ENCODE assay signal across 25 cellular contexts in genomic region chr3:53859178-53859577, GRCh38. TPM values are rescaled to one million over a fixed set of nuclear protein-coding genes. Genes with fewer than 3 reads are reported as not detected.
"Had no signal": no experiment of that assay in that cellular context is flagged by ENCODE, and none has a peak within 500 bp of the region (broad histone marks: within the 10 kb centered on the region; RNA-seq: fewer than 3 reads in every experiment).

No MANE protein-coding gene starts in this region.

- H3K9me3 ChIP-seq: adrenal gland, ascending aorta, left lung, thyroid gland, upper lobe of right lung had no signal

- H3K27ac ChIP-seq: adrenal gland, ascending aorta, cardiac muscle cell, left lung, thyroid gland, upper lobe of right lung had no signal

- H3K4me3 ChIP-seq: adrenal gland, ascending aorta, cardiac muscle cell, left lung, skin epidermis, thyroid gland, upper lobe of right lung had no signal

- ATAC-seq: activated T-cell treated with anti-CD3 and anti-CD28 coated beads, Interleukin-2, amount 50 U/mL, for 72 hours; effector memory CD8-positive, alpha-beta T cell; left lung; sciatic nerve; upper lobe of right lung; WTC11 had no signal

- H3K27me3 ChIP-seq: adrenal gland, ascending aorta, cardiac muscle cell, left lung, thyroid gland, upper lobe of right lung had no signal

- H3K4me1 ChIP-seq: adrenal gland, ascending aorta, left lung, upper lobe of right lung had no signal

- DNase-seq: activated CD4-positive, alpha-beta T cell treated with anti-CD3 and anti-CD28 coated beads for 1 hour; activated CD4-positive, alpha-beta T cell treated with anti-CD3 and anti-CD28 coated beads, Interleukin-2, amount 50 U/mL, for 1 hour; activated naive CD4-positive, alpha-beta T cell; activated naive CD8-positive, alpha-beta T cell treated with anti-CD3 and anti-CD28 coated beads for 36 hours; activated T-cell treated with anti-CD3 and anti-CD28 coated beads for 4 hours; activated T-cell treated with anti-CD3 and anti-CD28 coated beads, Interleukin-2, amount 50 U/mL, for 72 hours; cortex of kidney; effector memory CD8-positive, alpha-beta T cell; head of caudate nucleus; hippocampal formation; kidney; left lung; mammary epithelial cell; stimulated activated CD4-positive, alpha-beta T cell treated with anti-CD3 and anti-CD28 coated beads, Interleukin-12 subunit alpha, Interleukin-12 subunit beta, amount 100 ng/mL, for 4 hours; stimulated activated CD4-positive, alpha-beta T cell treated with anti-CD3 and anti-CD28 coated beads, Interleukin-4, amount 100 ng/mL, for 1 hour; T-helper 2 cell; thyroid gland; upper lobe of right lung had no signal

- FAIRE-seq: endothelial cell of umbilical vein, kidney had no signal

RNA-seq across cellular contexts. Expression of gene IL17RB, which starts 12.8 kb away (rescaled TPM):
- total RNA-seq: activated naive CD8-positive, alpha-beta T cell treated with anti-CD3 and anti-CD28 coated beads for 36 hours; ascending aorta; endothelial cell of umbilical vein had no signal
